10 cellular contexts compared by ENCODE assay signal in the genomic region with DNA sequence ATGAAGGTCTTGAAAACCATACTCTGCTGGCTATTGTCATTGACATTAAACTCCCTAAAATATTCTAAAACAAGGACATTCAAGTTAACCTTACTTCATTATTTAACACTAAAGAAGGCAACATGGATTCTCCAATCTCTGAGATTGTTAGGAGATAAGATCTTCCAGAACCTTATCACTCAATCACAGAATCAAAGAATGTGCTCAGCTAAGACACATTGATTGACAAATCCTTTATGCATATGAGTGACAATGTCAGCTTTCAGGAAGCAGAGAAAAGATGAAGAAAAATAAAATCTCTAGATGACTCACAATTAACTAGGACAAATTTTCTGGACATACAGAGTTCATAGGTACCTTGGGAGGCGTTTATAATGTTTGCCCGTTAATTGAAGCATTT.
"Had no signal": no experiment of that assay in that cellular context is flagged by ENCODE, and none has a peak within 500 bp of the region (broad histone marks: within the 10 kb centered on the region; RNA-seq: fewer than 3 reads in every experiment).

No MANE protein-coding gene starts in this region.

- H3K36me3 ChIP-seq: HAP-1 had no signal

- H3K4me3 ChIP-seq: GM23248, GM23338, HAP-1 had no signal

- H3K27ac ChIP-seq: GM23248 had no signal

- H3K9me3 Mint-ChIP-seq: GM23338 had no signal

- H3K9ac ChIP-seq: GM23248 had no signal

- H3K4me1 Mint-ChIP-seq: GM23338 had no signal

- H3K4me2 ChIP-seq: GM23338 had no signal

- FAIRE-seq: H1, H54 had no signal

- H2AFZ ChIP-seq: GM23248 had no signal

- H3K9me3 ChIP-seq: HAP-1 had no signal

- H3K27ac Mint-ChIP-seq: GM23338, H9, HFFc6 had no signal

- H3K4me3 Mint-ChIP-seq: GM23338, H9, HFFc6 had no signal

- DNase-seq: GM23248, GOT3, H7, H9, HCEC 1CT, HFFc6 had no signal
